25 cellular contexts compared by ENCODE assay signal in the genomic region with DNA sequence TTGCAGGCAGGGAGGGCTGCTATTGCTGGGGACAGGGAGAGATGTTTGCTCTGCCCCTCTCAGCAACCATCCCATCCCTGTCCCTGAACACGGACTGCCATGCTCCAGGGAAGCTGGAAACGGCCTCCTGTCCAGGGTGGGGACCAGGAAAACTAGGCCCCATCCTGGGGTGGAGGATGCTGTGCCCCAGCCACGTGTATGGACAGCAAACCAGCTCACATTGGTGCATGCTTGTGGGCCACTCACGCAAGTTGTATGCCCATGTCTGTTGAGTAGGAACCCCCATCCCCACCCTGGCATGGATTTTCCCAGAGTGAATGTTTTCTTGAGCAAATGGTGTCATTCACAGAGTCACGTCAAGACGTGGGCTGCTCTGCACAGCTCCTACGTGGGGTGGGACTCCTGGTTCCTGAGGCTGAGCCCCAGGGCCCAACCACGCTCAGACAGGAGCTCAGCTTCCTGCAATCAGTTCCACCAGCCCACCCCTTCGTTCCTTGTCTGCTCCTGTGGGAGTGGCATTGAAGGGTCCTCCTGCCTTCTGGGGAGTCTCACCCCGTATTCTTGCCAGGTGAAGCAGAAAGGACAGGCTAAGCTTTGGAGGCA. TPM values are rescaled to one million over a fixed set of nuclear protein-coding genes. Genes with fewer than 3 reads are reported as not detected.
DNase-seq lines count a peak whose midpoint lies in the region; ATAC-seq, FAIRE-seq and TF ChIP-seq lines count a peak whose summit lies in the region.
"Had no signal": no experiment of that assay in that cellular context is flagged by ENCODE, and none has a peak within 500 bp of the region (broad histone marks: within the 10 kb centered on the region; RNA-seq: fewer than 3 reads in every experiment).

No MANE protein-coding gene starts in this region.

- H3K23me2 ChIP-seq in H1 (ENCODE audit: low read depth, low read length), result peaks cover 13% of the 10 kb centered on the region; the same call in 1 of the 2 replicates

- H4K91ac ChIP-seq in H1 (replicated peaks; ENCODE audit: insufficient read length, low read length), result no peak overlapping the region
- H4K91ac ChIP-seq in neuronal stem cell (ENCODE audit: low read depth, low read length, poor library complexity), result no peak overlapping the region

- H4K8ac ChIP-seq in H1 (ENCODE audit: extremely low read depth, insufficient read depth, low read length) (peak overlapping the region; percentile 81), neuronal stem cell (ENCODE audit: low read depth, low read length) (no peak overlapping the region)

- no peak overlapping the region for H3K9ac ChIP-seq in H1 (replicated peaks in 1 of 4; ENCODE audit: extremely low read depth in 1 of 4, low read depth in 3 of 4, low read length in 3 of 4)
- H3K9ac ChIP-seq in neuronal stem cell (ENCODE audit: low read depth, low read length, poor library complexity), result no peak overlapping the region
- H3K9ac ChIP-seq: BLaER1 treated with 17β-estradiol and CSF1 and Interleukin-3, amounts not matched to agents 10 nM and 100 nM had no signal

- H2AK5ac ChIP-seq in H1 (ENCODE audit: low read depth, low read length) (no peak overlapping the region), neuronal stem cell (ENCODE audit: low read depth, low read length) (peak overlapping the region; percentile 82)

- H3K18ac ChIP-seq in H1 (ENCODE audit: extremely low read depth, low read length) (no peak overlapping the region), neuronal stem cell (ENCODE audit: low read length) (peak overlapping the region; percentile 7)

- peak overlapping the region; percentile 95; the same call in 1 of the 2 replicates for H2BK15ac ChIP-seq in H1 (ENCODE audit: low read length)
- H2BK15ac ChIP-seq in neuronal stem cell (ENCODE audit: low read length), result peak overlapping the region; percentile 13

- peak overlapping the region; percentile 84; the same call in 1 of the 2 replicates for H2BK12ac ChIP-seq in H1 (ENCODE audit: low read depth, low read length)
- H2BK12ac ChIP-seq in neuronal stem cell (ENCODE audit: low read length), result no peak overlapping the region

- H3K4me1 ChIP-seq in H1 (replicated peaks in 1 of 4; ENCODE audit: control insufficient read depth in 3 of 4, insufficient read depth in 4 of 4, low read length in 3 of 4), result peaks cover 4 to 52% (median 24%) of the 10 kb centered on the region in 4 experiments
- H3K4me1 ChIP-seq in neuronal stem cell (ENCODE audit: control insufficient read depth in 2 of 2, insufficient read depth in 1 of 2, low read depth in 1 of 2, low read length in 2 of 2), result peaks cover 2 to 19% of the 10 kb centered on the region in 2 donors

- ATAC-seq in Right ventricle myocardium inferior (no peak), HG02870 (IDR thresholded peaks at IDR 0.05; ENCODE audit: unreplicated experiment) (no peak)
- ATAC-seq: A549, GM12878 had no signal

- peak; percentile 31 for DNase-seq in Right ventricle myocardium inferior (ENCODE audit: missing footprints)
- no peak for DNase-seq in cardiac septum (ENCODE audit: low spot score)
- DNase-seq in H1 (ENCODE audit: low read depth in 1 of 2, low spot score in 2 of 2), result no peak
- no peak for DNase-seq in neuronal stem cell (ENCODE audit: low spot score)
- DNase-seq in NCI-H146 treated with DMSO at 0.1 percent for 48 hours (lab: John Stamatoyannopoulos, UW; ENCODE audit: unreplicated experiment), result no peak
- DNase-seq in activated T-cell treated with anti-CD3 and anti-CD28 coated beads, Interleukin-2, amount 50 U/mL, for 1 hour, result no peak
- DNase-seq: 8988T; ACHN; AML-193; BE2C; CD4-positive, alpha-beta T cell; CD8-positive, alpha-beta memory T cell; DMS 273 treated with DMSO at 0.1 percent for 48 hours; DMS79; EL; GDM1; GOT3; H7; HCEC 1CT had no signal

- no peaks in the 10 kb centered on the region; the same call in 1 of the 2 replicates for H3K79me1 ChIP-seq in H1 (ENCODE audit: low read depth, low read length)
- H3K79me1 ChIP-seq in neuronal stem cell (ENCODE audit: low read depth, low read length), result no peaks in the 10 kb centered on the region

- CTCF ChIA-PET in H1 (lab: Charles Lee; ENCODE audit: partially characterized antibody), result interaction anchor here (0.7 to 5.1 kb wide), 17 partner anchors 8 to 495 kb away, joined by 3 to 38 read pairs (median 4); no protein-coding TSS in a partner anchor

- no peak overlapping the region for H4K5ac ChIP-seq in H1 (ENCODE audit: insufficient read length, low read depth, low read length)

- TF ChIP-seq CTCF in H1 (IDR thresholded peaks at IDR 0.05; ENCODE audit: control extremely low read depth in 1 of 3, insufficient read depth in 1 of 3, low read depth in 1 of 3, low read length in 3 of 3), result no peak

- TF ChIP-seq RAD21 in H1 (IDR thresholded peaks at IDR 0.05 in 1 of 2, conservative IDR thresholded peaks at IDR 0.05 in 1 of 2; ENCODE audit: low read depth in 2 of 2, low read length in 2 of 2), result no peak

- H2BK5ac ChIP-seq in H1 (ENCODE audit: low read depth, low read length) (0 out of 2 replicates have a peak overlapping the region, but pooled peaks have one; percentile 2), neuronal stem cell (ENCODE audit: low read length) (no peak overlapping the region)

- no peaks in the 10 kb centered on the region for H3K79me2 ChIP-seq in H1 (ENCODE audit: control insufficient read depth in 1 of 2, insufficient read depth in 2 of 2, low read length in 2 of 2)

- POLR2A ChIA-PET in H1 (lab: Charles Lee; ENCODE audit: partially characterized antibody), result interaction anchor here (1.3 kb wide), 1 partner anchor 277 kb away, joined by 3 read pairs; the partner anchor contains the start of gene RNF44

- no peak overlapping the region for H2BK120ac ChIP-seq in H1 (replicated peaks; ENCODE audit: low read depth, low read length)
- no peak overlapping the region for H2BK120ac ChIP-seq in neuronal stem cell (ENCODE audit: low read depth, low read length)

- WGBS in H1 (ENCODE audit: extremely low coverage in 1 of 2, insufficient coverage in 1 of 2, insufficient read length in 1 of 2, insufficient replicate concordance in 2 of 2, low coverage in 1 of 2, low lambda C conversion rate in 2 of 2, missing lambda C conversion rate in 1 of 2), 2 experiments, result 84% methylated on average over 10 of the region's 10 CpGs; no CpG with 5 or more reads in 1 of the 2 experiments
- WGBS in neuronal stem cell (ENCODE audit: extremely low coverage in 2 of 2, insufficient read length in 2 of 2, insufficient replicate concordance in 1 of 2), 2 donors, result no CpG with 5 or more reads among the region's 10 CpGs

- H3K56ac ChIP-seq in H1 (replicated peaks; ENCODE audit: insufficient read length, low read depth, low read length), result no peak overlapping the region

- intact Hi-C loops in Right ventricle myocardium inferior (cut with DNase I) (loop anchor here (5.0 kb wide), 1 partner anchor 158 kb away; no protein-coding TSS in a partner anchor), cardiac septum (cut with DNase I) (no loop called here)

- H4K20me1 ChIP-seq in H1 (replicated peaks in 1 of 2; ENCODE audit: control insufficient read depth in 1 of 2, insufficient read depth in 2 of 2, low read length in 2 of 2), result peaks cover 2 to 15% of the 10 kb centered on the region in 2 experiments

- TF ChIP-seq POLR2A in H1 (IDR thresholded peaks at IDR 0.05; ENCODE audit: control extremely low read depth in 1 of 2, low read depth in 2 of 2, low read length in 2 of 2), result no peak

- H3K4me2 ChIP-seq in H1 (ENCODE audit: insufficient read depth in 1 of 2, low read depth in 2 of 2, low read length in 2 of 2), result no peak overlapping the region; a peak in 1 of 4 replicates
- H3K4me2 ChIP-seq in neuronal stem cell (ENCODE audit: insufficient read depth, low read length, poor library complexity, severe bottlenecking), result no peak overlapping the region
- H3K4me2 ChIP-seq: A549; BLaER1 treated with 17β-estradiol and CSF1 and Interleukin-3, amounts not matched to agents 10 nM and 100 nM had no signal

- H3K14ac ChIP-seq in H1 (ENCODE audit: insufficient read length) (no peak overlapping the region), neuronal stem cell (ENCODE audit: low read length) (no peak overlapping the region)

- no peak overlapping the region for H2AFZ ChIP-seq in H1 (ENCODE audit: low read length)
- H2AFZ ChIP-seq in neuronal stem cell (ENCODE audit: low read length), result no peak overlapping the region

- no peak for FAIRE-seq in H1 (lab: Jason Lieb, UNC)
- FAIRE-seq: A549, D721Med, GM12878, GM18507 had no signal

- H3K4me3 ChIP-seq in H1 (ENCODE audit: extremely low read depth in 1 of 4, insufficient read depth in 2 of 4, low read depth in 3 of 4, low read length in 4 of 4), result no peak overlapping the region
- H3K4me3 ChIP-seq in neuronal stem cell (ENCODE audit: low read length in 2 of 2), result no peak overlapping the region
- H3K4me3 ChIP-seq: A549; BLaER1 treated with 17β-estradiol and CSF1 and Interleukin-3, amounts not matched to agents 10 nM and 100 nM; GM12878 had no signal

- H3K9me3 ChIP-seq in H1 (ENCODE audit: insufficient read depth in 2 of 2, low read depth in 1 of 2, low read length in 1 of 2) (no peaks in the 10 kb centered on the region), neuronal stem cell (replicated peaks in 1 of 2; ENCODE audit: control insufficient read depth in 2 of 2, insufficient read depth in 1 of 2, low read depth in 1 of 2, low read length in 2 of 2) (no peaks in the 10 kb centered on the region)
- H3K9me3 ChIP-seq: A549; BE2C; BLaER1 treated with 17β-estradiol and CSF1 and Interleukin-3, amounts not matched to agents 10 nM and 100 nM had no signal

- H3K36me3 ChIP-seq in H1 (ENCODE audit: control insufficient read depth in 2 of 4, insufficient read depth in 4 of 4, low read length in 3 of 4) (no peaks in the 10 kb centered on the region), neuronal stem cell (replicated peaks in 1 of 2; ENCODE audit: control insufficient read depth in 2 of 2, insufficient read depth in 2 of 2, low read length in 2 of 2) (no peaks in the 10 kb centered on the region)
- H3K36me3 ChIP-seq: BE2C; BLaER1 treated with 17β-estradiol and CSF1 and Interleukin-3, amounts not matched to agents 10 nM and 100 nM had no signal

- H3K23ac ChIP-seq in H1 (ENCODE audit: insufficient read length) (no peak overlapping the region), neuronal stem cell (ENCODE audit: low read depth, low read length, poor library complexity) (peak overlapping the region; percentile 10)

- H3K27ac ChIP-seq in H1 (ENCODE audit: low read depth, low read length) (no peak overlapping the region), neuronal stem cell (replicated peaks; ENCODE audit: low read length) (no peak overlapping the region)
- H3K27ac ChIP-seq: A549; BLaER1 treated with 17β-estradiol and CSF1 and Interleukin-3, amounts not matched to agents 10 nM and 100 nM had no signal

- no peak for TF ChIP-seq EP300 in H1 (IDR thresholded peaks at IDR 0.05; ENCODE audit: borderline replicate concordance in 1 of 2, low read depth in 2 of 2, low read length in 2 of 2)

- H2BK20ac ChIP-seq in H1 (ENCODE audit: low read length), result 0 out of 2 replicates have a peak overlapping the region, but pooled peaks have one; percentile 72

- H3K27me3 ChIP-seq in H1 (replicated peaks in 1 of 4; ENCODE audit: control insufficient read depth in 3 of 4, extremely low read depth in 1 of 4, insufficient read depth in 3 of 4, low read length in 3 of 4) (peaks cover 14 to 29% (median 25%) of the 10 kb centered on the region in 4 experiments), neuronal stem cell (ENCODE audit: control insufficient read depth in 3 of 3, insufficient read depth in 3 of 3, low read depth in 1 of 3, low read length in 3 of 3) (peaks cover 6 to 91% (median 32%) of the 10 kb centered on the region in 3 experiments)
- H3K27me3 ChIP-seq: BE2C had no signal

- H3K4ac ChIP-seq in H1 (replicated peaks; ENCODE audit: insufficient read length, low read depth, low read length) (no peak overlapping the region), neuronal stem cell (ENCODE audit: low read length) (no peak overlapping the region)

RNA-seq across cellular contexts. Expression of gene UNC5A, which starts 4.6 kb away (rescaled TPM):
- 0.08 TPM for total RNA-seq in Right ventricle myocardium inferior
- total RNA-seq in cardiac septum, result 0.05 TPM
- 4.0 and 4.1 TPM in 2 replicates for total RNA-seq in H1 (2021; fragmentation: NEBNext Ultra II Directional; extraction: Animal tissue kit (Norgen Biotek cat#: 25700))
- 7.6 and 11.1 TPM in 2 replicates for polyA plus RNA-seq in H1 (2011; rRNA removed)
- 5.5 TPM for polyA plus RNA-seq in H1 (2011; cell fraction: cytosol; rRNA removed)
- 11.1 TPM for polyA plus RNA-seq in H1 (2011; cell fraction: nucleus; rRNA removed)
- polyA plus RNA-seq in H1 (2012, experiment 1 of 2), result 4.2 to 10.8 TPM (median 8.7 TPM) in 4 replicates
- polyA plus RNA-seq in H1 (2012, experiment 2 of 2), result 5.7 TPM
- polyA plus RNA-seq in H1 (2013, experiment 1 of 2), result 3.8 TPM
- 4.2 TPM for polyA plus RNA-seq in H1 (2013, experiment 2 of 2)
- polyA minus RNA-seq in H1 (2011; rRNA and poly(A)+ RNA removed), result 4.4 and 5.4 TPM in 2 replicates
- 5.1 TPM for polyA minus RNA-seq in H1 (2011; cell fraction: cytosol; rRNA and poly(A)+ RNA removed)
- 4.8 TPM for polyA minus RNA-seq in H1 (2011; cell fraction: nucleus; rRNA and poly(A)+ RNA removed)
- 1.3 TPM for polyA plus RNA-seq in neuronal stem cell (2013, experiment 1 of 2)
- polyA plus RNA-seq in neuronal stem cell (2013, experiment 2 of 2), result 1.4 TPM
- total RNA-seq: CD4-positive, alpha-beta T cell; CD8-positive, alpha-beta memory T cell; GM12878 had no signal
- polyA plus RNA-seq: CD8-positive, alpha-beta memory T cell; GM12878 had no signal
